Comparison of ENCODE assay signal across 8 cellular contexts in genomic region chr17:50200447-50201225, GRCh38. TPM values are rescaled to one million over a fixed set of nuclear protein-coding genes. Genes with fewer than 3 reads are reported as not detected.
DNase-seq lines count a peak whose midpoint lies in the region; ATAC-seq, FAIRE-seq and TF ChIP-seq lines count a peak whose summit lies in the region.

No MANE protein-coding gene starts in this region.

- TF ChIP-seq CTCF in keratinocyte (optimal IDR thresholded peaks at IDR 0.05 in 1 of 3, IDR thresholded peaks at IDR 0.05 in 1 of 3, conservative IDR thresholded peaks at IDR 0.05 in 1 of 3; ENCODE audit: extremely low read depth in 1 of 3, insufficient read depth in 2 of 3, low read length in 3 of 3): peak; percentile 69 to 99 (median 93)

- dilution Hi-C loops in keratinocyte (cut with MboI; ENCODE audit: extremely low pct_ligation_motif_present, low sequenced_read_pairs): no loop called here

- no peaks in the 10 kb centered on the region for H3K36me3 ChIP-seq in keratinocyte (ENCODE audit: control insufficient read depth in 2 of 2, extremely low read depth in 1 of 2, insufficient read depth in 2 of 2, low read length in 2 of 2)

- H3K4me2 ChIP-seq in keratinocyte (ENCODE audit: control insufficient read depth, extremely low read depth, insufficient read depth, low read depth, low read length): peak overlapping the region; percentile 94

- H3K27ac ChIP-seq in caudate nucleus (ENCODE audit: low read depth, low read length): no peak overlapping the region
- peak overlapping the region; percentile 43 for H3K27ac ChIP-seq in keratinocyte (ENCODE audit: control insufficient read depth, insufficient read depth, low read length)

- H3K27me3 ChIP-seq in keratinocyte (ENCODE audit: control insufficient read depth, extremely low read depth, insufficient read depth, low read length): peaks cover 40% of the 10 kb centered on the region

- peak; percentile 62 for ATAC-seq in HG02763 (IDR thresholded peaks at IDR 0.05; ENCODE audit: unreplicated experiment)
- no peak for ATAC-seq in HG02981 (IDR thresholded peaks at IDR 0.05; ENCODE audit: unreplicated experiment)

- no peaks in the 10 kb centered on the region for H3K79me2 ChIP-seq in keratinocyte (ENCODE audit: control insufficient read depth, insufficient read depth, low read length)

- H3K9me1 ChIP-seq in keratinocyte (ENCODE audit: control insufficient read depth, extremely low read depth, insufficient read depth, low read length): no peaks in the 10 kb centered on the region

- peak overlapping the region; percentile 38 to 79 (median 79) for H3K4me3 ChIP-seq in keratinocyte (ENCODE audit: control insufficient read depth in 2 of 3, extremely low read depth in 1 of 3, insufficient read depth in 2 of 3, low read depth in 1 of 3, low read length in 3 of 3)

- peaks cover 12% of the 10 kb centered on the region for H3K4me1 ChIP-seq in keratinocyte (ENCODE audit: control insufficient read depth, extremely low read depth, insufficient read depth, low read length)

- no peaks in the 10 kb centered on the region for H3K9me3 ChIP-seq in keratinocyte (ENCODE audit: control insufficient read depth, low read depth, low read length)

- no peaks in the 10 kb centered on the region for H4K20me1 ChIP-seq in keratinocyte (ENCODE audit: control insufficient read depth, extremely low read depth, insufficient read depth, low read length)

- H3K9ac ChIP-seq in keratinocyte (ENCODE audit: control insufficient read depth, extremely low read depth, insufficient read depth, low read length): peak overlapping the region; percentile 58

- peak; percentile 82 for DNase-seq in GM03348 (ENCODE audit: low spot score)
- peak; percentile 85 for DNase-seq in NCI-H2196 treated with DMSO at 0.1 percent for 48 hours (lab: John Stamatoyannopoulos, UW; ENCODE audit: unreplicated experiment)
- peak; percentile 50 to 67 (median 62) for DNase-seq in activated CD4-positive, CD25-positive, alpha-beta regulatory T cell (lab: John Stamatoyannopoulos, UW)
- DNase-seq in caudate nucleus (lab: John Stamatoyannopoulos, UW): peak in 51 of 61 donors; percentile 16 to 81 (median 50)
- no peak for DNase-seq in keratinocyte (ENCODE audit: low read depth, low spot score)
- peak; percentile 61 to 77 (median 73) for DNase-seq in stimulated activated CD4-positive, alpha-beta T cell treated with anti-CD3 and anti-CD28 coated beads, Interleukin-12 subunit alpha, Interleukin-12 subunit beta, amount 100 ng/mL, for 48 hours (ENCODE audit: low read depth in 2 of 3, low spot score in 1 of 3)

- peak overlapping the region; percentile 69 for H2AFZ ChIP-seq in keratinocyte (ENCODE audit: control insufficient read depth, low read length)

- no peak for FAIRE-seq in keratinocyte (lab: Jason Lieb, UNC)

RNA-seq across cellular contexts. Expression of gene COL1A1, which starts 0.8 kb away (rescaled TPM):
- polyA plus RNA-seq in keratinocyte: 0.55 to 2.3 TPM (median 1.4 TPM) in 3 replicates
- polyA plus RNA-seq in keratinocyte (2011; ENCODE audit: low read depth): 8.2 TPM
- 0.72 and 2.0 TPM in 2 replicates for polyA plus RNA-seq in keratinocyte (2011; cell fraction: cytosol; rRNA removed)
- 13.9 and 21.5 TPM in 2 replicates for polyA plus RNA-seq in keratinocyte (2011; cell fraction: nucleus; rRNA removed)
- polyA plus RNA-seq in keratinocyte (2012; ENCODE audit: low replicate concordance): 3.5 and 14.3 TPM in 2 replicates
- polyA minus RNA-seq in keratinocyte: 2.0 to 28.2 TPM (median 4.1 TPM) in 3 replicates
- 6.5 TPM for polyA minus RNA-seq in keratinocyte (2011; cell fraction: cytosol; rRNA and poly(A)+ RNA removed)
- 9.9 and 10.6 TPM in 2 replicates for polyA minus RNA-seq in keratinocyte (2011; cell fraction: nucleus; rRNA and poly(A)+ RNA removed)

RNA-seq across cellular contexts. Expression of gene SGCA, which starts 34.8 kb away (rescaled TPM):
- not detected in 3 replicates for polyA plus RNA-seq in keratinocyte
- not detected for polyA plus RNA-seq in keratinocyte (2011; ENCODE audit: low read depth)
- not detected in 2 replicates for polyA plus RNA-seq in keratinocyte (2011; cell fraction: cytosol; rRNA removed)
- not detected in 2 replicates for polyA plus RNA-seq in keratinocyte (2011; cell fraction: nucleus; rRNA removed)
- not detected in 2 replicates for polyA plus RNA-seq in keratinocyte (2012; ENCODE audit: low replicate concordance)
- polyA minus RNA-seq in keratinocyte: not detected in 3 replicates
- polyA minus RNA-seq in keratinocyte (2011; cell fraction: cytosol; rRNA and poly(A)+ RNA removed): not detected
- polyA minus RNA-seq in keratinocyte (2011; cell fraction: nucleus; rRNA and poly(A)+ RNA removed): not detected in 2 replicates

RNA-seq across cellular contexts. Expression of gene PPP1R9B, which starts 50.2 kb away (rescaled TPM):
- polyA plus RNA-seq in keratinocyte: 15.2 to 18.2 TPM (median 16.1 TPM) in 3 replicates
- polyA plus RNA-seq in keratinocyte (2011; ENCODE audit: low read depth): 22.8 TPM
- polyA plus RNA-seq in keratinocyte (2011; cell fraction: cytosol; rRNA removed): 8.3 and 13.7 TPM in 2 replicates
- polyA plus RNA-seq in keratinocyte (2011; cell fraction: nucleus; rRNA removed): 28.4 and 30.6 TPM in 2 replicates
- 14.4 and 28.8 TPM in 2 replicates for polyA plus RNA-seq in keratinocyte (2012; ENCODE audit: low replicate concordance)
- 16.8 to 19.3 TPM (median 18.8 TPM) in 3 replicates for polyA minus RNA-seq in keratinocyte
- 31.7 TPM for polyA minus RNA-seq in keratinocyte (2011; cell fraction: cytosol; rRNA and poly(A)+ RNA removed)
- 12.8 and 15.4 TPM in 2 replicates for polyA minus RNA-seq in keratinocyte (2011; cell fraction: nucleus; rRNA and poly(A)+ RNA removed)
